ENCODE assay signal across 8 cellular contexts in the genomic region with DNA sequence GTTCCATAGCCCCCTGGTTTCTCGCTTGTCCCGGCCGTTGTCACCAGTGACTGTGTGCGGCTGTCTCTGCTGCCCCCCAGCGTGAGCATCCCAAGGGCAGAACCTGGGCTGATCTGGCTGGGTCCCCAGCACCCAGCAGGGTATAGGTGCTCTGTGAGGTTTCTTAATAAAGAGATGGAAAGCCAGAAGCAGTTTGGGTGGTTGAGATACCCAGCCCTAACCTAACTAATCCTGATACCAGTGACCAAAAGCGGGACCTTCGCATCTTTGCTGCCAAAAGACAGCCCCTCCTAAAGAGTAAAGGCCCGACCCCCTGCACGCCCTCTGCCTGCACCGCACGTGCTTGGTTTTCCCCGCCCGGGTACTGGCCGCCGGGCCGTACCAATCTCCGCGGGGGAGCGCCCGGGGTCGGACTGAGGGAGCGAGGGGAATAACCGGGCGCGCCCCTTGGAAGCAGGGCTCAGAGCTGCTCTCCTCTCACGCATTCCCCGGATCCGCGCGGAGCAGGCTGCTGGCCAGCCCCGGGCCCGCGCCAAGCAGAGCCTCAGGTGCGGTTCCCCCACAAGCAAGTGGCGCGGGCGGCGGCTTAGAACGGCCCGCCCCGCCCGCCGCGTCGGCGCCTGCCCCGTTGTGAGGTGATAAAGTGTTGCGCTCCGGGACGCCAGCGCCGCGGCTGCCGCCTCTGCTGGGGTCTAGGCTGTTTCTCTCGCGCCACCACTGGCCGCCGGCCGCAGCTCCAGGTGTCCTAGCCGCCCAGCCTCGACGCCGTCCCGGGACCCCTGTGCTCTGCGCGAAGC. TPM values are rescaled to one million over a fixed set of nuclear protein-coding genes. Genes with fewer than 3 reads are reported as not detected.
DNase-seq lines count a peak whose midpoint lies in the region; ATAC-seq and TF ChIP-seq lines count a peak whose summit lies in the region.

A gene with protein sequence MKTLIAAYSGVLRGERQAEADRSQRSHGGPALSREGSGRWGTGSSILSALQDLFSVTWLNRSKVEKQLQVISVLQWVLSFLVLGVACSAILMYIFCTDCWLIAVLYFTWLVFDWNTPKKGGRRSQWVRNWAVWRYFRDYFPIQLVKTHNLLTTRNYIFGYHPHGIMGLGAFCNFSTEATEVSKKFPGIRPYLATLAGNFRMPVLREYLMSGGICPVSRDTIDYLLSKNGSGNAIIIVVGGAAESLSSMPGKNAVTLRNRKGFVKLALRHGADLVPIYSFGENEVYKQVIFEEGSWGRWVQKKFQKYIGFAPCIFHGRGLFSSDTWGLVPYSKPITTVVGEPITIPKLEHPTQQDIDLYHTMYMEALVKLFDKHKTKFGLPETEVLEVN (plus strand): TSS at position 667 of the 797 bp plus-strand sequence. CDS start 214 bp downstream, outside the sequence.

- H3K4me3 ChIP-seq in H7 (ENCODE audit: insufficient read depth, low read depth, low read length) (peak within 1 kb of the TSS; percentile 44), Loucy (ENCODE audit: low read length, poor library complexity, severe bottlenecking) (peak within 1 kb of the TSS; percentile 71), RWPE2 (ENCODE audit: severe bottlenecking) (peak within 1 kb of the TSS; percentile 42), neutrophil (ENCODE audit: low read depth in 1 of 2, low read length in 1 of 2) (peak within 1 kb of the TSS; percentile 77 to 95)

- H3K9ac ChIP-seq in Loucy (ENCODE audit: low read depth, low read length, poor library complexity, severe bottlenecking): peak within 1 kb of the TSS; percentile 66

- no peaks in the 10 kb centered on the region for H4K20me1 ChIP-seq in Loucy (ENCODE audit: insufficient read depth, low read length, poor library complexity, severe bottlenecking)

- TF ChIP-seq CTCF in Loucy (conservative IDR thresholded peaks at IDR 0.05; ENCODE audit: low read length) (peak; percentile 73), RWPE2 (IDR thresholded peaks at IDR 0.05; ENCODE audit: poor library complexity, severe bottlenecking) (peak; percentile 25), foreskin keratinocyte (conservative IDR thresholded peaks at IDR 0.05) (peak; percentile 18), neutrophil (IDR thresholded peaks at IDR 0.05) (peak; percentile 59)

- H3K4me2 ChIP-seq in Loucy (ENCODE audit: low read depth, low read length, poor library complexity, severe bottlenecking): peak within 1 kb of the TSS; percentile 73

- H3K27me3 ChIP-seq in H7 (ENCODE audit: control insufficient read depth, insufficient read depth, low read length): peaks cover 43% of the 10 kb centered on the region
- no peaks in the 10 kb centered on the region for H3K27me3 ChIP-seq in Loucy (ENCODE audit: insufficient read depth, low read length, poor library complexity, severe bottlenecking)
- no peaks in the 10 kb centered on the region for H3K27me3 ChIP-seq in RWPE2 (ENCODE audit: insufficient read depth, poor library complexity, severe bottlenecking)
- peaks cover 46% of the 10 kb centered on the region for H3K27me3 ChIP-seq in foreskin keratinocyte
- no peaks in the 10 kb centered on the region for H3K27me3 ChIP-seq in neutrophil

- H2AFZ ChIP-seq in Loucy (ENCODE audit: low read length): peak within 1 kb of the TSS; percentile 95

- H3K27ac ChIP-seq in RWPE2 (ENCODE audit: poor library complexity, severe bottlenecking) (no peak within 1 kb of the TSS), foreskin keratinocyte (peak within 1 kb of the TSS; percentile 90), neutrophil (peak within 1 kb of the TSS; percentile 99)

- no peaks in the 10 kb centered on the region for H3K9me3 ChIP-seq in Loucy (ENCODE audit: insufficient read depth, low read depth, low read length)
- H3K9me3 ChIP-seq in RWPE2 (ENCODE audit: severe bottlenecking): no peaks in the 10 kb centered on the region
- no peaks in the 10 kb centered on the region for H3K9me3 ChIP-seq in neutrophil

- ATAC-seq in RWPE2 (ENCODE audit: low read depth): peak; percentile 78
- ATAC-seq in foreskin keratinocyte: peak; percentile 84

- no peaks in the 10 kb centered on the region for H3K79me2 ChIP-seq in Loucy (ENCODE audit: insufficient read depth, low read length)

- DNase-seq in ELR (ENCODE audit: low read depth) (peak; percentile 78), H7 (peak; percentile 92), RWPE2 (ENCODE audit: low spot score) (peak; percentile 61), foreskin keratinocyte (peak in 1 of 2 donors; percentile 60), superior temporal gyrus (ENCODE audit: extremely low spot score) (peak; percentile 36)
- DNase-seq in activated T-helper 9 cell treated with anti-CD3 and anti-CD28 coated beads, Interleukin-2, amount 50 U/mL, for 16 hours (ENCODE audit: low read depth): peak; percentile 57

- H3K9me2 ChIP-seq in Loucy (replicated peaks; ENCODE audit: low read depth, low read length): no peaks in the 10 kb centered on the region

- H3K36me3 ChIP-seq in H7 (replicated peaks; ENCODE audit: control insufficient read depth, insufficient read depth, low read length): no peaks in the 10 kb centered on the region
- no peaks in the 10 kb centered on the region for H3K36me3 ChIP-seq in Loucy (ENCODE audit: insufficient read depth, low read length)
- H3K36me3 ChIP-seq in RWPE2 (ENCODE audit: low read depth): no peaks in the 10 kb centered on the region
- H3K36me3 ChIP-seq in neutrophil: no peaks in the 10 kb centered on the region

- no peaks in the 10 kb centered on the region for H3F3A ChIP-seq in Loucy (ENCODE audit: low read depth)

- peaks cover 26% of the 10 kb centered on the region for H3K4me1 ChIP-seq in Loucy (ENCODE audit: insufficient read depth, low read length, poor library complexity, severe bottlenecking)
- H3K4me1 ChIP-seq in RWPE2 (ENCODE audit: insufficient read depth, poor library complexity, severe bottlenecking): peaks cover 3% of the 10 kb centered on the region
- no peaks in the 10 kb centered on the region for H3K4me1 ChIP-seq in foreskin keratinocyte
- H3K4me1 ChIP-seq in neutrophil (ENCODE audit: control insufficient read depth in 1 of 2, insufficient read depth in 1 of 2, low read depth in 1 of 2, low read length in 1 of 2): peaks cover 55 to 59% of the 10 kb centered on the region in 2 experiments

RNA-seq across cellular contexts. Expression of the gene that starts here (rescaled TPM):
- total RNA-seq in H7 (2014; rRNA removed; shearing (Covaris generic)): 1.1 and 1.3 TPM in 2 replicates
- total RNA-seq in foreskin keratinocyte: 1.2 and 1.4 TPM in 2 replicates
- 1.1 and 1.3 TPM in 2 replicates for polyA plus RNA-seq in foreskin keratinocyte

Comparison
In these comparisons a context has a peak if more than half of its experiments do, and no peak if none do; other contexts are left out.
1. CTCF ChIP-seq: peak in every context shown above with its lines; median percentile 73 in Loucy; 59 in neutrophil; 25 in RWPE2; 18 in foreskin keratinocyte.